ENCODE assay signal across 1 cellular context in the genomic region with DNA sequence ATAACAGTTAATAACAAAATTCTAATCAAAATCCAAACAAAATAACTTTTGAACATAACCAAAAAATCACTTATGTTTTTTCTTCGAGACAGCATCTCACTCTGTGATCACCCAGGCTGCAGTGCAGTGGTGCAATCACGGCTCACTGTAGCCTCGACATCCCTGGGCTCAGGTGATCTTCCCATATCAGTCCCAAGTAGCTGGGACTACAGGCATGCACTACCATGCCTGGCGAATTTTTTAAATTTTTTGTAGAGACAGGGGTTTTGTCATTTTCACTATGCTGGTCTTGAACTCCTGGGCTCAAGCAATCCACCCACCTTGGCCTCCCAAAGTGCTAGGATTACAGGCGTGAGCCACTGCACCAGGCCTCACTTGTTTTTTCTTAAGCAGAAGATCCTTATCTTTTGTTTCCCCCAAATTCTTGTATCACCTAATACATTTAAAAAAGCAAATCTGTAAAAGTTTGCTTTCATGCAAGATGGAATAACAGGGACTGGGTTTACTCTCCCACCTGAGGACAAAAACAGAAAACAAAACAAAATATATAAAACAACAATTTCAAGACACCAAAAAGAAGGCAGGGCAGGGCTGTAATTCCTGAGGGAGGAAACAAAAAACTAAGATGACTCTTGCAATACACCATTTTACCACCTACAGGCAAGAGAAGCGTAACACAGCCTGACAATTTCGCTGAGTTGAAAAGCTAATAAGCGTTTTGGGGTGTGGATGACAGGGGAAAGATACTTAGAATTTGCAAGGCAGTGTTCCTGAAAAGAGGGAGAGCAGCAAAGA.
TF ChIP-seq lines count a peak whose summit lies in the region.

No MANE protein-coding gene starts in this region.

TF ChIP-seq in H1, 55 proteins besides CTCF, POLR2A, EP300 and RAD21 (continued from another document):
- 0 out of 2 replicates have a peak, but pooled peaks have one; percentile 11 for TF ChIP-seq YY1 (IDR thresholded peaks at IDR 0.05; ENCODE audit: low read depth, low read length)
